In the genomic region with DNA sequence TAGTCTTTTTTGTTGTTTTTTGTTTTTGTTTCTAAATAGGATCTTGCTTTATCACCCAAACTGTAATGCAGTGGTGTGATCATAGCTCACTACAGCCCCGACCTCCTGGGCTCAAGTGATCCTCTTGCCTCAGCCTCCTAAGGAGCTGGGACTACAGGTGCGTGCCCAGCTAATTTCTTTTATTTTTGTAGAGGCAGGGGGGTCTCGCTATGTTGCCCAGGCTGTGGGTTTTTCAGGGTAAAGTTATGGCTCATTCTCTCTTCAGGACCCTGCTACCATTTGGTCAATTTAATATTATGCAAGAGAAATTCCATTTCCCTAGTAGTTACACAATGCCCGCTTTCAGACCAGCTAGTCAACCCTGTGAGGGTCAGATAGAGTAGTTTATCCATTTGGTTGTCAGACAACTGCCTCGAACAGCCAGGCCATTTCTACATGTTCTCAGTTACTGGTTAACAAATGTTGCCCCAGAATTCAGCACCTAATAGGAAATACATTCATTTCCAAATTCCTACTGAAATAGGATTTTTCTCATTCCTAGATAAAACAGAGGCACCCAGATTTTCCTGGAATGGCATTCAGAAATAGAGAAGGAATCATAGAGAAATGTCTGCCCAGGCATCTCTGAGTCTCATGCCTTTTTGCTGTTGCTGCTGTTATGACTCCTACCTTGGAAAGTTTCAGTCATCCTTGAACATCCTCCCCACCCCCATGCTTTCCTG, we compare ENCODE assay signal across 11 cellular contexts. TPM values are rescaled to one million over a fixed set of nuclear protein-coding genes. Genes with fewer than 3 reads are reported as not detected.
DNase-seq lines count a peak whose midpoint lies in the region; ATAC-seq and TF ChIP-seq lines count a peak whose summit lies in the region.
"Had no signal": no experiment of that assay in that cellular context is flagged by ENCODE, and none has a peak within 500 bp of the region (broad histone marks: within the 10 kb centered on the region; RNA-seq: fewer than 3 reads in every experiment).

No MANE protein-coding gene starts in this region.

- H3K9me3 Mint-ChIP-seq in activated naive CD8-positive, alpha-beta T cell (ENCODE audit: low read depth): no peaks in the 10 kb centered on the region
- H3K9me3 Mint-ChIP-seq in neural progenitor cell (no peaks in the 10 kb centered on the region), type B pancreatic cell (no peaks in the 10 kb centered on the region)

- peaks cover 53% of the 10 kb centered on the region for H3K4me1 Mint-ChIP-seq in activated naive CD8-positive, alpha-beta T cell (ENCODE audit: low read depth)
- H3K4me1 Mint-ChIP-seq in neural progenitor cell: peaks cover 22% of the 10 kb centered on the region
- H3K4me1 Mint-ChIP-seq in type B pancreatic cell (ENCODE audit: unreplicated experiment): peaks cover 19% of the 10 kb centered on the region

- no peak overlapping the region for H3K9ac ChIP-seq in neural progenitor cell

- peak overlapping the region; percentile 58 for H3K4me3 Mint-ChIP-seq in activated naive CD8-positive, alpha-beta T cell
- H3K4me3 Mint-ChIP-seq in neural progenitor cell (no peak overlapping the region), type B pancreatic cell (no peak overlapping the region)

- H3K79me2 ChIP-seq in neural progenitor cell (ENCODE audit: low read depth): no peaks in the 10 kb centered on the region

- no peaks in the 10 kb centered on the region for H3F3A ChIP-seq in neural progenitor cell (ENCODE audit: low read depth)

- no peak for TF ChIP-seq CTCF in neural progenitor cell (IDR thresholded peaks at IDR 0.05)
- no peak for TF ChIP-seq CTCF in type B pancreatic cell (conservative IDR thresholded peaks at IDR 0.05)

- no peaks in the 10 kb centered on the region for H3K9me3 ChIP-seq in neural progenitor cell (ENCODE audit: low read depth)
- H3K9me3 ChIP-seq: neutrophil had no signal

- no peak overlapping the region for H3K4me2 ChIP-seq in neural progenitor cell

- DNase-seq in AG08396 (ENCODE audit: low spot score): peak; percentile 25
- peak; percentile 42 for DNase-seq in HT1080 (ENCODE audit: low read depth)
- peak; percentile 32 to 77 for DNase-seq in lung microvascular endothelial cell (ENCODE audit: low read depth in 2 of 2)
- no peak for DNase-seq in neural progenitor cell (ENCODE audit: low spot score)
- no peak for DNase-seq in type B pancreatic cell (ENCODE audit: extremely low spot score, unreplicated experiment)
- DNase-seq: aorta, NCI-H2081 had no signal

- ATAC-seq in HG02610 (IDR thresholded peaks at IDR 0.05; ENCODE audit: unreplicated experiment): no peak
- ATAC-seq in GM18867 (IDR thresholded peaks at IDR 0.05; ENCODE audit: unreplicated experiment): no peak

- H3K4me3 ChIP-seq in neural progenitor cell: no peak overlapping the region

- H2AFZ ChIP-seq in neural progenitor cell (replicated peaks): no peak overlapping the region

- H3K27me3 ChIP-seq in neural progenitor cell: peaks cover 7% of the 10 kb centered on the region

- H3K4me1 ChIP-seq in neural progenitor cell: no peaks in the 10 kb centered on the region

- peak overlapping the region; percentile 95 for H3K27ac Mint-ChIP-seq in activated naive CD8-positive, alpha-beta T cell
- no peak overlapping the region for H3K27ac Mint-ChIP-seq in neural progenitor cell
- H3K27ac Mint-ChIP-seq in type B pancreatic cell: no peak overlapping the region

- H3K27me3 Mint-ChIP-seq in activated naive CD8-positive, alpha-beta T cell: no peaks in the 10 kb centered on the region
- H3K27me3 Mint-ChIP-seq in neural progenitor cell (ENCODE audit: insufficient read depth, low read depth): peaks cover 5% of the 10 kb centered on the region
- H3K27me3 Mint-ChIP-seq in type B pancreatic cell: peaks cover 32% of the 10 kb centered on the region

- no peak overlapping the region for H3K27ac ChIP-seq in neural progenitor cell
- H3K27ac ChIP-seq: neutrophil had no signal

- no peaks in the 10 kb centered on the region for H4K20me1 ChIP-seq in neural progenitor cell (ENCODE audit: low read depth)

- no peaks in the 10 kb centered on the region for H3K36me3 ChIP-seq in neural progenitor cell
- H3K36me3 ChIP-seq: neutrophil had no signal

- no peaks in the 10 kb centered on the region for H3K36me3 Mint-ChIP-seq in activated naive CD8-positive, alpha-beta T cell
- H3K36me3 Mint-ChIP-seq in neural progenitor cell (no peaks in the 10 kb centered on the region), type B pancreatic cell (no peaks in the 10 kb centered on the region)

RNA-seq across cellular contexts. Expression of gene GLIS3, which starts 6.4 kb away (rescaled TPM):
- total RNA-seq in HT1080 (2014; rRNA removed; shearing (Covaris generic)): 13.2 and 13.3 TPM in 2 replicates
- 13.7 and 18.0 TPM in 2 replicates for polyA plus RNA-seq in HT1080 (2015; cell fraction: cytosol; rRNA removed)
- 13.0 and 14.1 TPM in 2 replicates for polyA plus RNA-seq in HT1080 (2015; cell fraction: nucleus; rRNA removed)
- total RNA-seq in lung microvascular endothelial cell: 14.2 and 59.7 TPM in 2 replicates
- 38.1 and 48.1 TPM in 2 replicates for total RNA-seq in neural progenitor cell (ENCODE audit: low replicate concordance)
- total RNA-seq in type B pancreatic cell (ENCODE audit: low replicate concordance): 23.2 and 39.9 TPM in 2 replicates

Comparison
In these comparisons a context has a peak if more than half of its experiments do, and no peak if none do; other contexts are left out.
1. DNase-seq: peak in AG08396 (single experiment), HT1080 (single experiment) and lung microvascular endothelial cell (2 of 2); none in neural progenitor cell (single experiment) and type B pancreatic cell (single experiment).